In the genomic region with DNA sequence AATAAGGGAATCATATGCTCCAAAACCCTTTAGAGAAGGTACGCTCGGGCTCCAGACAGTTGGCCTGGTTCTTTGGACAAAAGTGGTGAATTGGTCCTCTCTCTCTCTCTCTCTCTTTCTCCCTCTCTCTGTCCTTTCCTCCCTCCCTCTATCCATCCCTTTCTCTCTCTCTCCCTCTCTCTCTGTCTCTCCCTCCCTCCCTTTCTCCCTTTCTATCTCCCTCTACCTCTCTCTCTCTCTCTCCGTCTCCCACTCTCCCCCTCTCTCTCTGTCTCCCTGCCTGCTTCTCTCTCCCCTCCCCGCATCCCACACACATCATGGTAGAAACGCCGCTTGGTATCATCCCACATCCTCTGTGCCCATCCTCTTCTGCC, we compare ENCODE assay signal across 2 cellular contexts.
TF ChIP-seq lines count a peak whose summit lies in the region.

No MANE protein-coding gene starts in this region.

TF ChIP-seq in SK-N-SH, 30 proteins besides CTCF, POLR2A, EP300 and RAD21 (continued from another document):
- TF ChIP-seq POLR2AphosphoS5 (IDR thresholded peaks at IDR 0.05; ENCODE audit: low read depth, low read length) (no peak), SIN3A (IDR thresholded peaks at IDR 0.05; ENCODE audit: borderline replicate concordance, low read depth, low read length) (no peak), MXI1 (IDR thresholded peaks at IDR 0.05; ENCODE audit: low read depth, low read length) (no peak)

TF ChIP-seq in SK-N-SH treated with all-trans-retinoic acid at 6 μM for 48 hours, 23 proteins besides CTCF, POLR2A, EP300 and RAD21:
- TF ChIP-seq, protein P1, sequence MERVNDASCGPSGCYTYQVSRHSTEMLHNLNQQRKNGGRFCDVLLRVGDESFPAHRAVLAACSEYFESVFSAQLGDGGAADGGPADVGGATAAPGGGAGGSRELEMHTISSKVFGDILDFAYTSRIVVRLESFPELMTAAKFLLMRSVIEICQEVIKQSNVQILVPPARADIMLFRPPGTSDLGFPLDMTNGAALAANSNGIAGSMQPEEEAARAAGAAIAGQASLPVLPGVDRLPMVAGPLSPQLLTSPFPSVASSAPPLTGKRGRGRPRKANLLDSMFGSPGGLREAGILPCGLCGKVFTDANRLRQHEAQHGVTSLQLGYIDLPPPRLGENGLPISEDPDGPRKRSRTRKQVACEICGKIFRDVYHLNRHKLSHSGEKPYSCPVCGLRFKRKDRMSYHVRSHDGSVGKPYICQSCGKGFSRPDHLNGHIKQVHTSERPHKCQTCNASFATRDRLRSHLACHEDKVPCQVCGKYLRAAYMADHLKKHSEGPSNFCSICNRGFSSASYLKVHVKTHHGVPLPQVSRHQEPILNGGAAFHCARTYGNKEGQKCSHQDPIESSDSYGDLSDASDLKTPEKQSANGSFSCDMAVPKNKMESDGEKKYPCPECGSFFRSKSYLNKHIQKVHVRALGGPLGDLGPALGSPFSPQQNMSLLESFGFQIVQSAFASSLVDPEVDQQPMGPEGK (CRISPR knock-in tag; IDR thresholded peaks at IDR 0.05; ENCODE audit: borderline replicate concordance) = no peak
- no peak for TF ChIP-seq OSR1 (CRISPR knock-in tag; IDR thresholded peaks at IDR 0.05)
- no peak for TF ChIP-seq ZC3H10 (CRISPR knock-in tag; IDR thresholded peaks at IDR 0.05)
- no peak for TF ChIP-seq GLIS3 (CRISPR knock-in tag; IDR thresholded peaks at IDR 0.05)
- TF ChIP-seq ARNTL (CRISPR knock-in tag; IDR thresholded peaks at IDR 0.05; ENCODE audit: borderline replicate concordance, low read depth) = no peak
- TF ChIP-seq, protein P2, sequence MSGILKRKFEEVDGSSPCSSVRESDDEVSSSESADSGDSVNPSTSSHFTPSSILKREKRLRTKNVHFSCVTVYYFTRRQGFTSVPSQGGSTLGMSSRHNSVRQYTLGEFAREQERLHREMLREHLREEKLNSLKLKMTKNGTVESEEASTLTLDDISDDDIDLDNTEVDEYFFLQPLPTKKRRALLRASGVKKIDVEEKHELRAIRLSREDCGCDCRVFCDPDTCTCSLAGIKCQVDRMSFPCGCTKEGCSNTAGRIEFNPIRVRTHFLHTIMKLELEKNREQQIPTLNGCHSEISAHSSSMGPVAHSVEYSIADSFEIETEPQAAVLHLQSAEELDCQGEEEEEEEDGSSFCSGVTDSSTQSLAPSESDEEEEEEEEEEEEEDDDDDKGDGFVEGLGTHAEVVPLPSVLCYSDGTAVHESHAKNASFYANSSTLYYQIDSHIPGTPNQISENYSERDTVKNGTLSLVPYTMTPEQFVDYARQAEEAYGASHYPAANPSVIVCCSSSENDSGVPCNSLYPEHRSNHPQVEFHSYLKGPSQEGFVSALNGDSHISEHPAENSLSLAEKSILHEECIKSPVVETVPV (CRISPR knock-in tag; IDR thresholded peaks at IDR 0.05) = no peak
- TF ChIP-seq ISL1 (CRISPR knock-in tag; IDR thresholded peaks at IDR 0.05) = no peak
- TF ChIP-seq, protein P3, sequence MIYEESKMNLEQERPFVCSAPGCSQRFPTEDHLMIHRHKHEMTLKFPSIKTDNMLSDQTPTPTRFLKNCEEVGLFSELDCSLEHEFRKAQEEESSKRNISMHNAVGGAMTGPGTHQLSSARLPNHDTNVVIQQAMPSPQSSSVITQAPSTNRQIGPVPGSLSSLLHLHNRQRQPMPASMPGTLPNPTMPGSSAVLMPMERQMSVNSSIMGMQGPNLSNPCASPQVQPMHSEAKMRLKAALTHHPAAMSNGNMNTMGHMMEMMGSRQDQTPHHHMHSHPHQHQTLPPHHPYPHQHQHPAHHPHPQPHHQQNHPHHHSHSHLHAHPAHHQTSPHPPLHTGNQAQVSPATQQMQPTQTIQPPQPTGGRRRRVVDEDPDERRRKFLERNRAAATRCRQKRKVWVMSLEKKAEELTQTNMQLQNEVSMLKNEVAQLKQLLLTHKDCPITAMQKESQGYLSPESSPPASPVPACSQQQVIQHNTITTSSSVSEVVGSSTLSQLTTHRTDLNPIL (CRISPR knock-in tag; IDR thresholded peaks at IDR 0.05; ENCODE audit: low read depth) = no peak
- TF ChIP-seq, protein P4, sequence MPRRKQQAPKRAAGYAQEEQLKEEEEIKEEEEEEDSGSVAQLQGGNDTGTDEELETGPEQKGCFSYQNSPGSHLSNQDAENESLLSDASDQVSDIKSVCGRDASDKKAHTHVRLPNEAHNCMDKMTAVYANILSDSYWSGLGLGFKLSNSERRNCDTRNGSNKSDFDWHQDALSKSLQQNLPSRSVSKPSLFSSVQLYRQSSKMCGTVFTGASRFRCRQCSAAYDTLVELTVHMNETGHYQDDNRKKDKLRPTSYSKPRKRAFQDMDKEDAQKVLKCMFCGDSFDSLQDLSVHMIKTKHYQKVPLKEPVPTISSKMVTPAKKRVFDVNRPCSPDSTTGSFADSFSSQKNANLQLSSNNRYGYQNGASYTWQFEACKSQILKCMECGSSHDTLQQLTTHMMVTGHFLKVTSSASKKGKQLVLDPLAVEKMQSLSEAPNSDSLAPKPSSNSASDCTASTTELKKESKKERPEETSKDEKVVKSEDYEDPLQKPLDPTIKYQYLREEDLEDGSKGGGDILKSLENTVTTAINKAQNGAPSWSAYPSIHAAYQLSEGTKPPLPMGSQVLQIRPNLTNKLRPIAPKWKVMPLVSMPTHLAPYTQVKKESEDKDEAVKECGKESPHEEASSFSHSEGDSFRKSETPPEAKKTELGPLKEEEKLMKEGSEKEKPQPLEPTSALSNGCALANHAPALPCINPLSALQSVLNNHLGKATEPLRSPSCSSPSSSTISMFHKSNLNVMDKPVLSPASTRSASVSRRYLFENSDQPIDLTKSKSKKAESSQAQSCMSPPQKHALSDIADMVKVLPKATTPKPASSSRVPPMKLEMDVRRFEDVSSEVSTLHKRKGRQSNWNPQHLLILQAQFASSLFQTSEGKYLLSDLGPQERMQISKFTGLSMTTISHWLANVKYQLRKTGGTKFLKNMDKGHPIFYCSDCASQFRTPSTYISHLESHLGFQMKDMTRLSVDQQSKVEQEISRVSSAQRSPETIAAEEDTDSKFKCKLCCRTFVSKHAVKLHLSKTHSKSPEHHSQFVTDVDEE (CRISPR knock-in tag; IDR thresholded peaks at IDR 0.05) = no peak
- TF ChIP-seq TCF4 (CRISPR knock-in tag; IDR thresholded peaks at IDR 0.05; ENCODE audit: borderline replicate concordance) = no peak
- no peak for TF ChIP-seq TOX (CRISPR knock-in tag; IDR thresholded peaks at IDR 0.05; ENCODE audit: borderline replicate concordance)
- no peak for TF ChIP-seq ZNF565 (CRISPR knock-in tag; conservative IDR thresholded peaks at IDR 0.05; ENCODE audit: low read depth)
- TF ChIP-seq ZFP30 (CRISPR knock-in tag; IDR thresholded peaks at IDR 0.05) = no peak
- TF ChIP-seq ZNF70 (CRISPR knock-in tag; IDR thresholded peaks at IDR 0.05) = no peak
- TF ChIP-seq BACH2 (CRISPR knock-in tag; IDR thresholded peaks at IDR 0.05; ENCODE audit: borderline replicate concordance) = no peak
